13 cellular contexts compared by ENCODE assay signal in genomic region chr11:35725880-35726279, GRCh38.
A peak's percentile ranks its signal among the peaks of the same experiment; 100 is the strongest.
DNase-seq lines count a peak whose midpoint lies in the region; ATAC-seq and TF ChIP-seq lines count a peak whose summit lies in the region.
"Had no signal": no experiment of that assay in that cellular context is flagged by ENCODE, and none has a peak within 500 bp of the region (broad histone marks: within the 10 kb centered on the region; RNA-seq: fewer than 3 reads in every experiment).

No MANE protein-coding gene starts in this region.

- no peak overlapping the region for H2BK120ac ChIP-seq in neuronal stem cell (ENCODE audit: low read depth, low read length)

- no peak overlapping the region for H2BK12ac ChIP-seq in neuronal stem cell (ENCODE audit: low read length)

- H3K4me1 ChIP-seq in aorta (ENCODE audit: control insufficient read depth in 1 of 2, insufficient read depth in 2 of 2, low read length in 2 of 2) = peaks cover 0 to 5% of the 10 kb centered on the region in 2 donors
- peaks cover 2 to 8% of the 10 kb centered on the region in 2 donors for H3K4me1 ChIP-seq in neuronal stem cell (ENCODE audit: control insufficient read depth in 2 of 2, insufficient read depth in 1 of 2, low read depth in 1 of 2, low read length in 2 of 2)
- H3K4me1 ChIP-seq: ascending aorta had no signal

- peak; percentile 9 for DNase-seq in DMS 273 (lab: John Stamatoyannopoulos, UW; ENCODE audit: unreplicated experiment)
- DNase-seq in DMS 273 treated with DMSO at 0.1 percent for 48 hours (lab: John Stamatoyannopoulos, UW) = no peak
- DNase-seq in OCI-M1 (lab: John Stamatoyannopoulos, UW) = peak; percentile 23
- peak; percentile 70 for DNase-seq in epithelial cell of esophagus (ENCODE audit: low read depth)
- DNase-seq in renal cortical epithelial cell (ENCODE audit: low read depth) = peak; percentile 87
- no peak for DNase-seq in aorta
- DNase-seq in neuronal stem cell (ENCODE audit: low spot score) = no peak
- DNase-seq: activated T-cell treated with anti-CD3 and anti-CD28 coated beads, Interleukin-2, amount 50 U/mL, for 1 hour; Right ventricle myocardium superior; tibial artery had no signal

- H3K4ac ChIP-seq in neuronal stem cell (ENCODE audit: low read length) = no peak overlapping the region

- H3K79me1 ChIP-seq in neuronal stem cell (ENCODE audit: low read depth, low read length) = no peaks in the 10 kb centered on the region

- H3K27ac ChIP-seq in aorta (ENCODE audit: low read depth in 1 of 2, low read length in 2 of 2) (no peak overlapping the region), neuronal stem cell (replicated peaks; ENCODE audit: low read length) (no peak overlapping the region)
- H3K27ac ChIP-seq: 22Rv1, ascending aorta, tibial artery had no signal

- intact Hi-C loops in aorta (cut with DNase I) = no loop called here

- H3K9me3 ChIP-seq in aorta (ENCODE audit: control insufficient read depth, low read length) = peaks cover 1% of the 10 kb centered on the region
- peaks cover 2 to 23% of the 10 kb centered on the region in 2 donors for H3K9me3 ChIP-seq in neuronal stem cell (replicated peaks in 1 of 2; ENCODE audit: control insufficient read depth in 2 of 2, insufficient read depth in 1 of 2, low read depth in 1 of 2, low read length in 2 of 2)

- H3K4me2 ChIP-seq in neuronal stem cell (ENCODE audit: insufficient read depth, low read length, poor library complexity, severe bottlenecking) = no peak overlapping the region

- H2BK15ac ChIP-seq in neuronal stem cell (ENCODE audit: low read length) = no peak overlapping the region

- no peak overlapping the region for H3K14ac ChIP-seq in neuronal stem cell (ENCODE audit: low read length)

- no peak overlapping the region for H3K9ac ChIP-seq in neuronal stem cell (ENCODE audit: low read depth, low read length, poor library complexity)

- no peaks in the 10 kb centered on the region for H3K27me3 ChIP-seq in aorta (ENCODE audit: control insufficient read depth in 1 of 2, insufficient read depth in 2 of 2, low read length in 1 of 2)
- H3K27me3 ChIP-seq in neuronal stem cell (ENCODE audit: control insufficient read depth in 3 of 3, insufficient read depth in 3 of 3, low read depth in 1 of 3, low read length in 3 of 3) = no peaks in the 10 kb centered on the region
- H3K27me3 ChIP-seq: ascending aorta, tibial artery had no signal

- no peak overlapping the region for H4K8ac ChIP-seq in neuronal stem cell (ENCODE audit: low read depth, low read length)

- no peak for TF ChIP-seq CTCF in epithelial cell of esophagus (IDR thresholded peaks at IDR 0.05; ENCODE audit: insufficient read depth, low read depth, low read length, missing control alignments)

- H3K36me3 ChIP-seq in aorta (ENCODE audit: control insufficient read depth in 1 of 2, insufficient read depth in 2 of 2, low read length in 1 of 2) = peaks cover 4 to 7% of the 10 kb centered on the region in 2 donors
- peaks cover 7 to 51% of the 10 kb centered on the region in 2 donors for H3K36me3 ChIP-seq in neuronal stem cell (replicated peaks in 1 of 2; ENCODE audit: control insufficient read depth in 2 of 2, insufficient read depth in 2 of 2, low read length in 2 of 2)

- H3K4me3 ChIP-seq in epithelial cell of esophagus (ENCODE audit: low read length) (no peak overlapping the region), aorta (ENCODE audit: low read length in 2 of 2) (no peak overlapping the region), neuronal stem cell (ENCODE audit: low read length in 2 of 2) (no peak overlapping the region)
- H3K4me3 ChIP-seq: ascending aorta, tibial artery had no signal

- ATAC-seq in HG02642 (IDR thresholded peaks at IDR 0.05; ENCODE audit: poor library complexity, unreplicated experiment) (no peak), aorta (ENCODE audit: low FRiP score) (no peak)

- no peak overlapping the region for H3K18ac ChIP-seq in neuronal stem cell (ENCODE audit: low read length)

- H3K23ac ChIP-seq in neuronal stem cell (ENCODE audit: low read depth, low read length, poor library complexity) = no peak overlapping the region

- H2BK5ac ChIP-seq in neuronal stem cell (ENCODE audit: low read length) = no peak overlapping the region

- 93 to 96% methylated on average over 2 of the region's 2 CpGs for WGBS in aorta, 2 donors
- no CpG with 5 or more reads among the region's 2 CpGs for WGBS in neuronal stem cell (ENCODE audit: extremely low coverage in 2 of 2, insufficient read length in 2 of 2, insufficient replicate concordance in 1 of 2), 2 donors

- no peak overlapping the region for H4K91ac ChIP-seq in neuronal stem cell (ENCODE audit: low read depth, low read length, poor library complexity)

- no peak overlapping the region for H2AFZ ChIP-seq in neuronal stem cell (ENCODE audit: low read length)

- no peak overlapping the region for H2AK5ac ChIP-seq in neuronal stem cell (ENCODE audit: low read depth, low read length)

Comparison
In these comparisons a context has a peak if more than half of its experiments do, and no peak if none do; other contexts are left out.
1. DNase-seq: peak in DMS 273 (single experiment), OCI-M1 (single experiment), epithelial cell of esophagus (single experiment) and renal cortical epithelial cell (single experiment); none in DMS 273 treated with DMSO at 0.1 percent for 48 hours (single experiment), aorta (0 of 2) and neuronal stem cell (single experiment).